In the genomic region with DNA sequence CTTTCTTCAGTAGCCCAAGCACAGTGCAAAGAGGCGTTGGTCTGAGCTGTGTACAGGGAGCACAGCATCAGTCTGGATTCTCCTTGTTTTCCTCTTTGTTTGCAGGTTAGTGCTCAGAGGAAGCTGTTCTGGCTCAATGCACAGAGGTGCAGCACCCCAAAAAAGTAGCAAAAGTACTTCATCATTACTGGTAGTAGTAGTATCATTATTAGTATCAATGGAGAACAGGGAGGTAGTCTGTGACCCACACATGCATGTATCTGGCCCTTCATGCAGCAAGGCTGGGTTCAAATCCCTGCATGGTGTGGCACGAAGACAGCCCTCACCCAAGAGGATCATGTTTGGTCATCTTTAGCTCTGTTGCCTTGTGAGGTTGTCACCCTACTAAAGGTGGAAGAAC, we compare ENCODE assay signal across 21 cellular contexts.
"Had no signal": no experiment of that assay in that cellular context is flagged by ENCODE, and none has a peak within 500 bp of the region (broad histone marks: within the 10 kb centered on the region; RNA-seq: fewer than 3 reads in every experiment).

No MANE protein-coding gene starts in this region.

- ATAC-seq: activated CD8-positive, alpha-beta T cell treated with anti-CD3 and anti-CD28 coated beads, Interleukin-2, amount 10 ng/mL, durations not matched to agents 7 days and 5 days; heart left ventricle; left ventricle myocardium superior; natural killer cell; right lobe of liver; stimulated activated naive B cell treated with anti-CD40 and anti-IgM and Interleukin-4, amounts not matched to agents 10 μg/mL and 1 μg/mL and 100 μg/mL, for 72 hours had no signal

- DNase-seq: activated CD4-positive, alpha-beta T cell treated with anti-CD3 and anti-CD28 coated beads for 1 hour; activated CD4-positive, alpha-beta T cell treated with anti-CD3 and anti-CD28 coated beads, Interleukin-2, amount 50 U/mL, for 1 hour; activated CD8-positive, alpha-beta T cell treated with anti-CD3 and anti-CD28 coated beads, Interleukin-2, amount 10 ng/mL, durations not matched to agents 7 days and 5 days; activated naive CD4-positive, alpha-beta T cell treated with anti-CD3 and anti-CD28 coated beads for 36 hours; activated naive CD8-positive, alpha-beta T cell treated with anti-CD3 and anti-CD28 coated beads, Interleukin-2, amount 10 ng/mL, durations not matched to agents 7 days and 5 days; activated T-cell treated with anti-CD3 and anti-CD28 coated beads, Interleukin-2, amount 50 U/mL, for 1 hour; amniotic stem cell; heart left ventricle; left ventricle myocardium superior; mammary epithelial cell; natural killer cell; occipital lobe; right lobe of liver; stimulated activated CD4-positive, alpha-beta T cell treated with anti-CD3 and anti-CD28 coated beads, Interleukin-2, amount 100 ng/mL, for 24 hours; stimulated activated naive B cell treated with anti-CD40 and anti-IgM and Interleukin-4, amounts not matched to agents 10 μg/mL and 1 μg/mL and 100 μg/mL, for 72 hours; testis; WERI-Rb-1 had no signal

- H3K36me3 ChIP-seq: heart left ventricle, right lobe of liver, vagina, WERI-Rb-1 had no signal

- H3K9me3 ChIP-seq: heart left ventricle, right lobe of liver, testis, vagina had no signal

- H3K27ac ChIP-seq: epithelial cell of prostate, heart left ventricle, right lobe of liver, skin epidermis, testis, vagina, WERI-Rb-1 had no signal

- H3K4me3 ChIP-seq: skin epidermis, testis, vagina had no signal

- H3K27me3 ChIP-seq: heart left ventricle, right lobe of liver, testis, vagina had no signal

- FAIRE-seq: TTC549 had no signal
